Comparison of ENCODE assay signal across 14 cellular contexts in the genomic region with DNA sequence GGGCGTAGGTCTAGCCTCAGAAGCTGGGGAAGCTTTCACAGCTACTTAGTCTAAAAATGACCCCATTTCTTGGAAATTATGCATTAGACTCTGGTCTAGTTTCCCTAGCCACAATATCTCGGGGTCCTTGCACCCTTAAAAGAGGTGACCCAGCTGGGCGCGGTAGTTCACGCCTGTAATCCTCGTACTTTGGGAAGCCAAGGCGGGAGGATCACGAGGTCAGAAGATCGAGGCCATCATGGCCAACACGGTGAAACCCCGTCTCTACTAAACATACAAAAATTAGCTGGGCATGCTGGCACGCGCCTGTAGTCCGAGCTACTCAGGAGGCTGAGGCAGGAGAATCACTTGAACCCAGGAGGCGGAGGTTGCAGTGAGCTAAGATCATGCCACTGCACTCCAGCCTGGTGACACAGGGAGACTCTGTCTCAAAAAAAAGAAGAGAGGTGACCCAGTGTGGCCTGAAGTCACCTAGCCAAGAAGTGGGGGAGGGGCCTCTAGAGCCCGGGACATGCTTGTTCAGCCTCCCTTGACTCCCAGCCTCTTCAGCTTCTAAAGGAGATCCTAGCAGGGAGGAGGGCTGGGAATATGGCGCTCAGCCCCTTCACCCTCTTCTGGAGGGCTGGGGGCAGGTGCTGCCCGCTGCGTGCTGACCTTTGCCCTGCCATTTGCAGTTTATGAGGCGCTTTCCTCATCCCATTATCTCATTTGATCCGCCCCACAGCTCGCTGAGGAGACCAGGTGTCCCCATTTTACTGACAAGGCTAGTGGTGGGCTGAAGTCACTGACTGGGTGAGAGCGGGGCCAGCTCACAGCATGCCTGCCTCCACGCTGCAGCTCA. TPM values are rescaled to one million over a fixed set of nuclear protein-coding genes. Genes with fewer than 3 reads are reported as not detected.
DNase-seq lines count a peak whose midpoint lies in the region; ATAC-seq lines count a peak whose summit lies in the region.
"Had no signal": no experiment of that assay in that cellular context is flagged by ENCODE, and none has a peak within 500 bp of the region (broad histone marks: within the 10 kb centered on the region; RNA-seq: fewer than 3 reads in every experiment).

No MANE protein-coding gene starts in this region.

- H3K27me3 Mint-ChIP-seq in activated T-helper 2 cell treated with anti-CD3 and anti-CD28 coated beads, Interferon-gamma antibody, Interleukin-2, Interleukin-4, amounts not matched to agents 10 μg/mL and 5 μg/mL and 100 μg/mL, durations not matched to agents 14 hours and 24 hours and 36 hours (ENCODE audit: low read depth): no peaks in the 10 kb centered on the region

- no peak for ATAC-seq in HG03139 (IDR thresholded peaks at IDR 0.05; ENCODE audit: unreplicated experiment)
- ATAC-seq: activated T-cell treated with anti-CD3 and anti-CD28 coated beads, Interleukin-2, amount 50 U/mL, for 4 hours had no signal

- no peak overlapping the region for H3K4me3 Mint-ChIP-seq in activated T-helper 2 cell treated with anti-CD3 and anti-CD28 coated beads, Interferon-gamma antibody, Interleukin-2, Interleukin-4, amounts not matched to agents 10 μg/mL and 5 μg/mL and 100 μg/mL, durations not matched to agents 14 hours and 24 hours and 36 hours (ENCODE audit: low read depth)
- H3K4me3 Mint-ChIP-seq: activated B cell treated with CpG ODN at 0.5 μM for 24 hours; activated T-cell treated with anti-CD3 and anti-CD28 coated beads, Interleukin-2, amount 50 U/mL, for 4 hours had no signal

- H2AK5ac ChIP-seq in neuronal stem cell (ENCODE audit: low read depth, low read length): peak overlapping the region; percentile 95

- H3K79me1 ChIP-seq in neuronal stem cell (ENCODE audit: low read depth, low read length): no peaks in the 10 kb centered on the region

- peak; percentile 98 for DNase-seq in DMS53 treated with DMSO at 0.1 percent for 48 hours (lab: John Stamatoyannopoulos, UW; ENCODE audit: unreplicated experiment)
- DNase-seq in NCI-H2029 (lab: John Stamatoyannopoulos, UW): peak; percentile 86
- no peak for DNase-seq in neuronal stem cell (ENCODE audit: low spot score)
- DNase-seq in retina: no peak
- no peak for DNase-seq in activated T-helper 2 cell treated with anti-CD3 and anti-CD28 coated beads, Interferon-gamma antibody, Interleukin-2, Interleukin-4, amounts not matched to agents 10 μg/mL and 5 μg/mL and 100 μg/mL, durations not matched to agents 14 hours and 24 hours and 36 hours (ENCODE audit: low spot score)
- DNase-seq in KBM-7: no peak
- DNase-seq: activated B cell treated with CpG ODN at 0.5 μM for 24 hours; activated T-cell treated with anti-CD3 and anti-CD28 coated beads, Interleukin-2, amount 50 U/mL, for 4 hours; hypothalamus had no signal

- peak overlapping the region; percentile 72 for H2BK15ac ChIP-seq in neuronal stem cell (ENCODE audit: low read length)

- peak overlapping the region; percentile 43 to 97 for H3K4me3 ChIP-seq in duodenal mucosa (ENCODE audit: low read depth in 1 of 2, low read length in 2 of 2)
- H3K4me3 ChIP-seq in neuronal stem cell (ENCODE audit: low read length in 2 of 2): no peak overlapping the region
- H3K4me3 ChIP-seq: smooth muscle cell had no signal

- H3K27me3 ChIP-seq in duodenal mucosa (ENCODE audit: control insufficient read depth in 1 of 2, insufficient read depth in 2 of 2, low read length in 2 of 2) (no peaks in the 10 kb centered on the region), neuronal stem cell (ENCODE audit: control insufficient read depth in 3 of 3, insufficient read depth in 3 of 3, low read depth in 1 of 3, low read length in 3 of 3) (peaks cover 0 to 35% (median 0%) of the 10 kb centered on the region in 3 experiments)

- H3K36me3 ChIP-seq in duodenal mucosa (ENCODE audit: control insufficient read depth in 1 of 2, insufficient read depth in 2 of 2, low read length in 2 of 2) (peaks cover 23 to 34% of the 10 kb centered on the region in 2 donors), neuronal stem cell (replicated peaks in 1 of 2; ENCODE audit: control insufficient read depth in 2 of 2, insufficient read depth in 2 of 2, low read length in 2 of 2) (peaks cover 0 to 2% of the 10 kb centered on the region in 2 donors)

- H3K27ac ChIP-seq in duodenal mucosa (ENCODE audit: low read depth, low read length): peak overlapping the region; percentile 97
- no peak overlapping the region for H3K27ac ChIP-seq in neuronal stem cell (replicated peaks; ENCODE audit: low read length)
- H3K27ac ChIP-seq: HL-60 had no signal

- H3K9ac ChIP-seq in duodenal mucosa (ENCODE audit: low read depth in 1 of 2, low read length in 2 of 2): peak overlapping the region; percentile 94 to 100
- H3K9ac ChIP-seq in neuronal stem cell (ENCODE audit: low read depth, low read length, poor library complexity): no peak overlapping the region

- peak overlapping the region; percentile 67 for H3K23ac ChIP-seq in neuronal stem cell (ENCODE audit: low read depth, low read length, poor library complexity)

- intact Hi-C loops in activated T-helper 2 cell treated with anti-CD3 and anti-CD28 coated beads, Interferon-gamma antibody, Interleukin-2, Interleukin-4, amounts not matched to agents 10 μg/mL and 5 μg/mL and 100 μg/mL, durations not matched to agents 14 hours and 24 hours and 36 hours (cut with micrococcal nuclease): no loop called here

- no peaks in the 10 kb centered on the region for H3K9me3 Mint-ChIP-seq in activated T-helper 2 cell treated with anti-CD3 and anti-CD28 coated beads, Interferon-gamma antibody, Interleukin-2, Interleukin-4, amounts not matched to agents 10 μg/mL and 5 μg/mL and 100 μg/mL, durations not matched to agents 14 hours and 24 hours and 36 hours
- H3K9me3 Mint-ChIP-seq: activated B cell treated with CpG ODN at 0.5 μM for 24 hours; activated T-cell treated with anti-CD3 and anti-CD28 coated beads, Interleukin-2, amount 50 U/mL, for 4 hours had no signal

- H4K91ac ChIP-seq in neuronal stem cell (ENCODE audit: low read depth, low read length, poor library complexity): no peak overlapping the region

- H3K9me3 ChIP-seq in duodenal mucosa (ENCODE audit: control insufficient read depth in 1 of 2, low read length in 2 of 2) (no peaks in the 10 kb centered on the region), neuronal stem cell (replicated peaks in 1 of 2; ENCODE audit: control insufficient read depth in 2 of 2, insufficient read depth in 1 of 2, low read depth in 1 of 2, low read length in 2 of 2) (peaks cover 0 to 2% of the 10 kb centered on the region in 2 donors)

- H3K36me3 Mint-ChIP-seq in activated T-helper 2 cell treated with anti-CD3 and anti-CD28 coated beads, Interferon-gamma antibody, Interleukin-2, Interleukin-4, amounts not matched to agents 10 μg/mL and 5 μg/mL and 100 μg/mL, durations not matched to agents 14 hours and 24 hours and 36 hours (ENCODE audit: low read depth): no peaks in the 10 kb centered on the region

- H2BK120ac ChIP-seq in neuronal stem cell (ENCODE audit: low read depth, low read length): no peak overlapping the region

- in situ Hi-C loops in KBM-7 (cut with MboI; ENCODE audit: low pct_unique_long_range_greater_than_20kb, low sequenced_read_pairs): loop anchor here (10.0 kb wide), 1 partner anchor 107 kb away; a partner anchor contains a TSS

- H2BK5ac ChIP-seq in neuronal stem cell (ENCODE audit: low read length): peak overlapping the region; percentile 4

- H3K4me2 ChIP-seq in neuronal stem cell (ENCODE audit: insufficient read depth, low read length, poor library complexity, severe bottlenecking): no peak overlapping the region
- H3K4me2 ChIP-seq: smooth muscle cell had no signal

- peak overlapping the region; percentile 67 for H3K18ac ChIP-seq in neuronal stem cell (ENCODE audit: low read length)

- peak overlapping the region; percentile 66 for H4K8ac ChIP-seq in neuronal stem cell (ENCODE audit: low read depth, low read length)

- H3K4me1 Mint-ChIP-seq in activated T-helper 2 cell treated with anti-CD3 and anti-CD28 coated beads, Interferon-gamma antibody, Interleukin-2, Interleukin-4, amounts not matched to agents 10 μg/mL and 5 μg/mL and 100 μg/mL, durations not matched to agents 14 hours and 24 hours and 36 hours (ENCODE audit: low read depth): no peaks in the 10 kb centered on the region
- H3K4me1 Mint-ChIP-seq: activated B cell treated with CpG ODN at 0.5 μM for 24 hours had no signal

- H2BK12ac ChIP-seq in neuronal stem cell (ENCODE audit: low read length): peak overlapping the region; percentile 49

- peak overlapping the region; percentile 32 for H3K4ac ChIP-seq in neuronal stem cell (ENCODE audit: low read length)

- no CpG with 5 or more reads among the region's 24 CpGs for WGBS in neuronal stem cell (ENCODE audit: extremely low coverage in 2 of 2, insufficient read length in 2 of 2, insufficient replicate concordance in 1 of 2), 2 donors

- H3K14ac ChIP-seq in neuronal stem cell (ENCODE audit: low read length): no peak overlapping the region

- H2AFZ ChIP-seq in neuronal stem cell (ENCODE audit: low read length): no peak overlapping the region

- H3K4me1 ChIP-seq in duodenal mucosa (ENCODE audit: control insufficient read depth in 1 of 2, insufficient read depth in 2 of 2, low read length in 2 of 2) (peaks cover 16 to 33% of the 10 kb centered on the region in 2 donors), neuronal stem cell (ENCODE audit: control insufficient read depth in 2 of 2, insufficient read depth in 1 of 2, low read depth in 1 of 2, low read length in 2 of 2) (peaks cover 0 to 17% of the 10 kb centered on the region in 2 donors)

- H3K27ac Mint-ChIP-seq in activated T-helper 2 cell treated with anti-CD3 and anti-CD28 coated beads, Interferon-gamma antibody, Interleukin-2, Interleukin-4, amounts not matched to agents 10 μg/mL and 5 μg/mL and 100 μg/mL, durations not matched to agents 14 hours and 24 hours and 36 hours: no peak overlapping the region
- H3K27ac Mint-ChIP-seq: activated B cell treated with CpG ODN at 0.5 μM for 24 hours had no signal

RNA-seq across cellular contexts. Expression of a gene that starts 7.2 kb away (rescaled TPM):
- 2.7 TPM for polyA plus RNA-seq in neuronal stem cell (2013, experiment 1 of 2)
- polyA plus RNA-seq in neuronal stem cell (2013, experiment 2 of 2): 2.6 TPM
- 0.62 and 0.97 TPM in 2 replicates for total RNA-seq in activated T-helper 2 cell treated with anti-CD3 and anti-CD28 coated beads, Interferon-gamma antibody, Interleukin-2, Interleukin-4, amounts not matched to agents 10 μg/mL and 5 μg/mL and 100 μg/mL, durations not matched to agents 14 hours and 24 hours and 36 hours
- total RNA-seq: SK-MEL-5 had no signal

RNA-seq across cellular contexts. Expression of a gene that starts 35.2 kb away (rescaled TPM):
- 27.2 TPM for polyA plus RNA-seq in neuronal stem cell (2013, experiment 1 of 2)
- polyA plus RNA-seq in neuronal stem cell (2013, experiment 2 of 2): 27.7 TPM
- total RNA-seq in activated T-helper 2 cell treated with anti-CD3 and anti-CD28 coated beads, Interferon-gamma antibody, Interleukin-2, Interleukin-4, amounts not matched to agents 10 μg/mL and 5 μg/mL and 100 μg/mL, durations not matched to agents 14 hours and 24 hours and 36 hours: 42.5 and 43.6 TPM in 2 replicates

Comparison
In these comparisons a context has a peak if more than half of its experiments do, and no peak if none do; other contexts are left out.
1. DNase-seq: peak in DMS53 treated with DMSO at 0.1 percent for 48 hours (single experiment) and NCI-H2029 (single experiment); none in neuronal stem cell (single experiment), retina (single experiment), activated T-helper 2 cell treated with anti-CD3 and anti-CD28 coated beads, Interferon-gamma antibody, Interleukin-2, Interleukin-4, amounts not matched to agents 10 μg/mL and 5 μg/mL and 100 μg/mL, durations not matched to agents 14 hours and 24 hours and 36 hours (single experiment) and KBM-7 (single experiment).
2. H3K4me3 ChIP-seq: peak in duodenal mucosa (2 of 2); none in neuronal stem cell (0 of 2).